ENCODE assay signal across 9 cellular contexts in the genomic region with DNA sequence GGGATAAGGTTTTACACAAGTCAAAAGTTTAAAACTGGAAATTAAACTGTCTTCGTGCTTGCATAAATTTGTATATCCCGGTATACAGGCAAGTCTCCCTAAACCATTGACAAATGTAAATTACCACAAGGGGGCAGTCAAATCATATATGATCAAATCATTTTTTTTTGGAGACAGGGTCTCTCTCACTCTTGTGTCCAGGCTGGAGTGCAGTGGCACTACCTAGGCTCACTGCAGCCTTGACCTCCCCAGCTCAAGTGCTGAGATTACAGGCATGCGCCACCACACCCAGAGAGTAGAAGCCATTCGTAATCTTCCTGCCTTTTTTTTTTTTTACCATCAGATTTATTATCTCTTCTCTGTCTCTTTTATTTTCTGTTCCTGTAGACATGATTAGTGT. TPM values are rescaled to one million over a fixed set of nuclear protein-coding genes. Genes with fewer than 3 reads are reported as not detected.
DNase-seq lines count a peak whose midpoint lies in the region; ATAC-seq and TF ChIP-seq lines count a peak whose summit lies in the region.
"Had no signal": no experiment of that assay in that cellular context is flagged by ENCODE, and none has a peak within 500 bp of the region (broad histone marks: within the 10 kb centered on the region; RNA-seq: fewer than 3 reads in every experiment).

No MANE protein-coding gene starts in this region.

- no peak overlapping the region for H3K27ac Mint-ChIP-seq in T-helper 17 cell

- intact Hi-C loops in prostate gland (cut with DNase I), result loop anchor here (2.0 kb wide), 1 partner anchor 134 kb away; no protein-coding TSS in a partner anchor

- H3K36me3 ChIP-seq in Karpas-422 (ENCODE audit: insufficient read depth, low read length), result peaks cover 76% of the 10 kb centered on the region
- no peaks in the 10 kb centered on the region for H3K36me3 ChIP-seq in prostate gland

- H3K36me3 Mint-ChIP-seq in T-helper 17 cell (ENCODE audit: low read depth), result no peaks in the 10 kb centered on the region

- H3K9me2 ChIP-seq in Karpas-422 (replicated peaks; ENCODE audit: insufficient read depth, low read length), result no peaks in the 10 kb centered on the region

- H3K79me2 ChIP-seq in Karpas-422 (ENCODE audit: low read length), result 0 out of 2 replicates have a peak, but pooled peaks cover 2% of the 10 kb centered on the region

- H3K27me3 ChIP-seq in Karpas-422 (ENCODE audit: low read length) (no peaks in the 10 kb centered on the region), prostate gland (replicated peaks; ENCODE audit: insufficient read depth) (no peaks in the 10 kb centered on the region)
- H3K27me3 ChIP-seq: BLaER1 had no signal

- no peaks in the 10 kb centered on the region for H4K20me1 ChIP-seq in Karpas-422 (ENCODE audit: insufficient read depth, low read depth, low read length)

- H3K27ac ChIP-seq in Karpas-422 (ENCODE audit: low read length), result no peak overlapping the region
- H3K27ac ChIP-seq in prostate gland, result no peak overlapping the region
- H3K27ac ChIP-seq: BLaER1 had no signal

- no peak overlapping the region for H3K4me3 ChIP-seq in Karpas-422 (ENCODE audit: low read length)
- no peak overlapping the region for H3K4me3 ChIP-seq in fibroblast of villous mesenchyme (ENCODE audit: low read depth, low read length)
- H3K4me3 ChIP-seq in prostate gland, result no peak overlapping the region
- H3K4me3 ChIP-seq: BLaER1 had no signal

- ATAC-seq in T-helper 17 cell (peak; percentile 69), HG03469 (IDR thresholded peaks at IDR 0.05; ENCODE audit: unreplicated experiment) (no peak)

- H2AFZ ChIP-seq in Karpas-422 (ENCODE audit: low read length), result no peak overlapping the region

- peak; percentile 60 for TF ChIP-seq CTCF in fibroblast of villous mesenchyme (IDR thresholded peaks at IDR 0.05; ENCODE audit: insufficient read depth, low read depth, low read length)
- peak in 3 of 4 experiments; percentile 55 to 69 (median 64) for TF ChIP-seq CTCF in prostate gland (IDR thresholded peaks at IDR 0.05)

- H3K9ac ChIP-seq in Karpas-422 (ENCODE audit: low read length), result no peak overlapping the region
- H3K9ac ChIP-seq: BLaER1 had no signal

- no peak overlapping the region for H3K4me3 Mint-ChIP-seq in T-helper 17 cell

- H3K4me1 ChIP-seq in Karpas-422 (ENCODE audit: low read length) (no peaks in the 10 kb centered on the region), prostate gland (replicated peaks) (no peaks in the 10 kb centered on the region)
- H3K4me1 ChIP-seq: BLaER1 had no signal

- H3K27me3 Mint-ChIP-seq in T-helper 17 cell, result no peaks in the 10 kb centered on the region

- H3K9me3 ChIP-seq in Karpas-422 (ENCODE audit: low read length) (no peaks in the 10 kb centered on the region), T-helper 17 cell (ENCODE audit: control insufficient read depth, low read length, poor library complexity, severe bottlenecking) (no peaks in the 10 kb centered on the region), prostate gland (no peaks in the 10 kb centered on the region)
- H3K9me3 ChIP-seq: BLaER1 had no signal

- DNase-seq in DMS79 treated with DMSO at 0.1 percent for 48 hours (lab: John Stamatoyannopoulos, UW) (peak; percentile 29), DMS79 (lab: John Stamatoyannopoulos, UW) (no peak), Karpas-422 (peak; percentile 81), T-helper 17 cell (no peak), fibroblast of villous mesenchyme (ENCODE audit: low read depth) (peak; percentile 73), prostate gland (ENCODE audit: low spot score) (no peak), NCI-H187 (lab: John Stamatoyannopoulos, UW) (no peak)

- TF ChIP-seq POLR2A in prostate gland (IDR thresholded peaks at IDR 0.05), result no peak

- H3K4me2 ChIP-seq in Karpas-422 (ENCODE audit: low read depth, low read length, poor library complexity, severe bottlenecking), result no peak overlapping the region
- H3K4me2 ChIP-seq: BLaER1 had no signal

- peaks cover 21% of the 10 kb centered on the region for H3K4me1 Mint-ChIP-seq in T-helper 17 cell

- WGBS in prostate gland, result 62% methylated on average over 4 of the region's 4 CpGs

RNA-seq across cellular contexts. Expression of a gene that starts 18.5 kb away (rescaled TPM):
- 101 and 199 TPM in 2 replicates for total RNA-seq in Karpas-422 (2014; rRNA removed; shearing (Covaris generic); ENCODE audit: low replicate concordance)
- total RNA-seq in T-helper 17 cell (1 to 10 TPM; 4.1 to 6.4 TPM), fibroblast of villous mesenchyme (39.9 and 105 TPM in 2 replicates), prostate gland (10 to 100 TPM in 1 of 2 donors, 1 to 10 TPM in 1; 3.1 to 15.9 TPM)

RNA-seq across cellular contexts. Expression of a gene that starts 34.6 kb away (rescaled TPM):
- total RNA-seq in Karpas-422 (2014; rRNA removed; shearing (Covaris generic); ENCODE audit: low replicate concordance), result not detected in 2 replicates
- total RNA-seq in T-helper 17 cell, result not detected
- 2.2 and 2.9 TPM in 2 replicates for total RNA-seq in fibroblast of villous mesenchyme
- 1 to 10 TPM in 1 of 2 donors, under 1 TPM in 1; 0.82 to 5.3 TPM for total RNA-seq in prostate gland

RNA-seq across cellular contexts. Expression of a gene that starts 44.1 kb away (rescaled TPM):
- not detected in 2 replicates for total RNA-seq in Karpas-422 (2014; rRNA removed; shearing (Covaris generic); ENCODE audit: low replicate concordance)
- 1 to 10 TPM; 5.7 to 7.0 TPM for total RNA-seq in T-helper 17 cell
- total RNA-seq in fibroblast of villous mesenchyme, result 188 and 225 TPM in 2 replicates
- 100 to 1,000 TPM; 132 to 154 TPM for total RNA-seq in prostate gland

Comparison
In these comparisons a context has a peak if more than half of its experiments do, and no peak if none do; other contexts are left out.
1. DNase-seq: peak in DMS79 treated with DMSO at 0.1 percent for 48 hours (single experiment), Karpas-422 (single experiment) and fibroblast of villous mesenchyme (single experiment); none in DMS79 (single experiment), T-helper 17 cell (0 of 3), prostate gland (single experiment) and NCI-H187 (0 of 2).
2. RNA of a gene that starts 44.1 kb away (total RNA-seq): 188 to 225 TPM in fibroblast of villous mesenchyme and 132 to 154 TPM in prostate gland; 5.7 to 7.0 TPM in T-helper 17 cell and not detected in Karpas-422; every median in the first group is over 10 times any median in the second.